Comparison of ENCODE assay signal across 3 cellular contexts in the genomic region with DNA sequence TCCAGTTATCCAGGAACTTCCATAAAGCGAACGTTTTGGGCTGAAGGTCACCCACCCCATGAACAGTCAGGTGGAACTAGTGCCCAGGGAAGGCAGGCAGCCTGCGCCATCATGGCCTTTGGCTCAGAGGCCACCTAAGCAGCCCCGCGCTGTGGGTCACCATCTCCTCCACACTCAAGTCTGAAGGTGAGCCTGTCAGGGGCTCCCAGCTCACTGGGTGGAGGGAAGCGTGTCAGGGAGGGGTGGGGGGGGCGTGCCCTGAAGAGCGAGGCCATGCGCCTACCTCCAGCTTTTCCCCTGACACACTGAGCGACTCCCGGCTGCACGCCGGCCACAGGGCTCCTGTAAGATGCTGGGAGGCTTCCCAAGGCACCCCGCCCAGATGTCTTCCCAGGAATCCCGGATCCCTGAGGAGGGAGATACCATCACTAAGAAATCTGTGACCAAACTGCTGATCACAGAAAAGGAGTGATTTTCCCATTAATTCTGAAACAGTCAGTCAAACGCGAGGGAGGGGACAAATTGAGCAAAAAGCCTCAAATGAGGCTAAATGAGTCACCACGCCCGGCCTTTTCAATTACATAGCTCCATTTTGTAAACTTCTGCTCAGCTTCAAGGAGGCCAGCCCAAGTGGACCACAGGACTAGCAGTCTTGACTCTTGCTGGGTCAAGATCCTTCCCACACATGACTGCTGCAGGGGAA.
TF ChIP-seq lines count a peak whose summit lies in the region.

No MANE protein-coding gene starts in this region.

TF ChIP-seq in SK-N-SH, 30 proteins besides CTCF, POLR2A, EP300 and RAD21:
- no peak for TF ChIP-seq NRF1 (IDR thresholded peaks at IDR 0.05; ENCODE audit: low read depth, low read length)
- TF ChIP-seq POLR2AphosphoS5 (IDR thresholded peaks at IDR 0.05; ENCODE audit: low read depth, low read length), result 0 out of 2 replicates have a peak, but pooled peaks have one; percentile 6
- TF ChIP-seq MAX (IDR thresholded peaks at IDR 0.05; ENCODE audit: low read depth), result no peak
- TF ChIP-seq ZBTB33 (IDR thresholded peaks at IDR 0.05; ENCODE audit: borderline replicate concordance, low read depth), result no peak
- TF ChIP-seq USF2 (IDR thresholded peaks at IDR 0.05; ENCODE audit: borderline replicate concordance, low read depth, low read length), result no peak

TF ChIP-seq in SK-N-SH treated with all-trans-retinoic acid at 6 μM for 48 hours, 23 proteins besides CTCF, POLR2A, EP300 and RAD21:
- TF ChIP-seq RARB (CRISPR knock-in tag; IDR thresholded peaks at IDR 0.05) (no peak), PATZ1 (CRISPR knock-in tag; IDR thresholded peaks at IDR 0.05; ENCODE audit: borderline replicate concordance) (no peak), PPARA (CRISPR knock-in tag; IDR thresholded peaks at IDR 0.05; ENCODE audit: borderline replicate concordance) (no peak), ZFP3 (CRISPR knock-in tag; IDR thresholded peaks at IDR 0.05) (no peak), CREB5 (CRISPR knock-in tag; IDR thresholded peaks at IDR 0.05; ENCODE audit: low read depth) (no peak), GLIS3 (CRISPR knock-in tag; IDR thresholded peaks at IDR 0.05) (no peak), ARNTL (CRISPR knock-in tag; IDR thresholded peaks at IDR 0.05; ENCODE audit: borderline replicate concordance, low read depth) (no peak), ESRRG (CRISPR knock-in tag; IDR thresholded peaks at IDR 0.05) (no peak), ZC3H10 (CRISPR knock-in tag; IDR thresholded peaks at IDR 0.05) (no peak)
TF ChIP-seq in SK-N-SH treated with all-trans-retinoic acid at 6 μM for 48 hours: peak in this region for 0.

TF ChIP-seq in GM12878, 131 proteins besides CTCF, POLR2A, EP300 and RAD21 (continues in another document):
- no peak for TF ChIP-seq ZNF592 (IDR thresholded peaks at IDR 0.05)
- peak; percentile 77 for TF ChIP-seq NFIC (IDR thresholded peaks at IDR 0.05; ENCODE audit: low read depth, low read length)
- TF ChIP-seq ETV6 (conservative IDR thresholded peaks at IDR 0.05 in 1 of 2, IDR thresholded peaks at IDR 0.05 in 1 of 2; ENCODE audit: borderline replicate concordance in 1 of 2, low read depth in 1 of 2), result peak in 1 of 2 experiments; percentile 30; a peak in 1 of 4 replicates
- 0 out of 2 replicates have a peak, but pooled peaks have one; percentile 54 for TF ChIP-seq JUND (IDR thresholded peaks at IDR 0.05; ENCODE audit: low read depth, low read length)
- TF ChIP-seq ATF2 (IDR thresholded peaks at IDR 0.05; ENCODE audit: low read length), result peak; percentile 56
- TF ChIP-seq, protein P1, sequence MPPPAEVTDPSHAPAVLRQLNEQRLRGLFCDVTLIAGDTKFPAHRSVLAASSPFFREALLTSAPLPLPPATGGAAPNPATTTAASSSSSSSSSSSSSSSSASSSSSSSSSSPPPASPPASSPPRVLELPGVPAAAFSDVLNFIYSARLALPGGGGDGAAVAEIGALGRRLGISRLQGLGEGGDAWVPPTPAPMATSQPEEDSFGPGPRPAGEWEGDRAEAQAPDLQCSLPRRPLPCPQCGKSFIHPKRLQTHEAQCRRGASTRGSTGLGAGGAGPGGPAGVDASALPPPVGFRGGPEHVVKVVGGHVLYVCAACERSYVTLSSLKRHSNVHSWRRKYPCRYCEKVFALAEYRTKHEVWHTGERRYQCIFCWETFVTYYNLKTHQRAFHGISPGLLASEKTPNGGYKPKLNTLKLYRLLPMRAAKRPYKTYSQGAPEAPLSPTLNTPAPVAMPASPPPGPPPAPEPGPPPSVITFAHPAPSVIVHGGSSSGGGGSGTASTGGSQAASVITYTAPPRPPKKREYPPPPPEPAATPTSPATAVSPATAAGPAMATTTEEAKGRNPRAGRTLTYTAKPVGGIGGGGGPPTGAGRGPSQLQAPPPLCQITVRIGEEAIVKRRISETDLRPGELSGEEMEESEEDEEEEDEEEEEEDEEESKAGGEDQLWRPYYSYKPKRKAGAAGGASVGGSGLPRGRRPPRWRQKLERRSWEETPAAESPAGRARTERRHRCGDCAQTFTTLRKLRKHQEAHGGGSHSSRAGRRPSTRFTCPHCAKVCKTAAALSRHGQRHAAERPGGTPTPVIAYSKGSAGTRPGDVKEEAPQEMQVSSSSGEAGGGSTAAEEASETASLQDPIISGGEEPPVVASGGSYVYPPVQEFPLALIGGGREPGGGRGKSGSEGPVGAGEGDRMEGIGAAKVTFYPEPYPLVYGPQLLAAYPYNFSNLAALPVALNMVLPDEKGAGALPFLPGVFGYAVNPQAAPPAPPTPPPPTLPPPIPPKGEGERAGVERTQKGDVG (CRISPR knock-in tag; IDR thresholded peaks at IDR 0.05), result no peak
- TF ChIP-seq, protein P2, sequence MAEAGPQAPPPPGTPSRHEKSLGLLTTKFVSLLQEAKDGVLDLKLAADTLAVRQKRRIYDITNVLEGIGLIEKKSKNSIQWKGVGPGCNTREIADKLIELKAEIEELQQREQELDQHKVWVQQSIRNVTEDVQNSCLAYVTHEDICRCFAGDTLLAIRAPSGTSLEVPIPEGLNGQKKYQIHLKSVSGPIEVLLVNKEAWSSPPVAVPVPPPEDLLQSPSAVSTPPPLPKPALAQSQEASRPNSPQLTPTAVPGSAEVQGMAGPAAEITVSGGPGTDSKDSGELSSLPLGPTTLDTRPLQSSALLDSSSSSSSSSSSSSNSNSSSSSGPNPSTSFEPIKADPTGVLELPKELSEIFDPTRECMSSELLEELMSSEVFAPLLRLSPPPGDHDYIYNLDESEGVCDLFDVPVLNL (IDR thresholded peaks at IDR 0.05; ENCODE audit: low read depth, low read length), result no peak
- TF ChIP-seq IKZF1 (conservative IDR thresholded peaks at IDR 0.05), result peak; percentile 74
- TF ChIP-seq MXI1 (IDR thresholded peaks at IDR 0.05; ENCODE audit: low read depth, low read length), result no peak; the same call in 1 of the 2 replicates
- TF ChIP-seq IRF4 (IDR thresholded peaks at IDR 0.05; ENCODE audit: low read depth, low read length), result peak; percentile 77
- peak; percentile 93 for TF ChIP-seq JUNB (IDR thresholded peaks at IDR 0.05)
- TF ChIP-seq NR2F1 (conservative IDR thresholded peaks at IDR 0.05), result 0 out of 2 replicates have a peak, but pooled peaks have one; percentile 30
- TF ChIP-seq, protein P3, sequence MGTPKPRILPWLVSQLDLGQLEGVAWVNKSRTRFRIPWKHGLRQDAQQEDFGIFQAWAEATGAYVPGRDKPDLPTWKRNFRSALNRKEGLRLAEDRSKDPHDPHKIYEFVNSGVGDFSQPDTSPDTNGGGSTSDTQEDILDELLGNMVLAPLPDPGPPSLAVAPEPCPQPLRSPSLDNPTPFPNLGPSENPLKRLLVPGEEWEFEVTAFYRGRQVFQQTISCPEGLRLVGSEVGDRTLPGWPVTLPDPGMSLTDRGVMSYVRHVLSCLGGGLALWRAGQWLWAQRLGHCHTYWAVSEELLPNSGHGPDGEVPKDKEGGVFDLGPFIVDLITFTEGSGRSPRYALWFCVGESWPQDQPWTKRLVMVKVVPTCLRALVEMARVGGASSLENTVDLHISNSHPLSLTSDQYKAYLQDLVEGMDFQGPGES (IDR thresholded peaks at IDR 0.05), result no peak
- peak; percentile 45; the same call in 1 of the 2 replicates for TF ChIP-seq CBFB (IDR thresholded peaks at IDR 0.05; ENCODE audit: low read depth)
- TF ChIP-seq, protein P4, sequence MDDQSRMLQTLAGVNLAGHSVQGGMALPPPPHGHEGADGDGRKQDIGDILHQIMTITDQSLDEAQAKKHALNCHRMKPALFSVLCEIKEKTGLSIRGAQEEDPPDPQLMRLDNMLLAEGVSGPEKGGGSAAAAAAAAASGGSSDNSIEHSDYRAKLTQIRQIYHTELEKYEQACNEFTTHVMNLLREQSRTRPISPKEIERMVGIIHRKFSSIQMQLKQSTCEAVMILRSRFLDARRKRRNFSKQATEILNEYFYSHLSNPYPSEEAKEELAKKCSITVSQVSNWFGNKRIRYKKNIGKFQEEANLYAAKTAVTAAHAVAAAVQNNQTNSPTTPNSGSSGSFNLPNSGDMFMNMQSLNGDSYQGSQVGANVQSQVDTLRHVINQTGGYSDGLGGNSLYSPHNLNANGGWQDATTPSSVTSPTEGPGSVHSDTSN (IDR thresholded peaks at IDR 0.05; ENCODE audit: insufficient replicate concordance, low read depth, low read length), result peak; percentile 56
- TF ChIP-seq RUNX3 (IDR thresholded peaks at IDR 0.05; ENCODE audit: low read length), result peak; percentile 93
- peak; percentile 79 for TF ChIP-seq DPF2 (IDR thresholded peaks at IDR 0.05)
- TF ChIP-seq TBL1XR1 (IDR thresholded peaks at IDR 0.05; ENCODE audit: low read depth, low read length), result no peak
- TF ChIP-seq, protein P5, sequence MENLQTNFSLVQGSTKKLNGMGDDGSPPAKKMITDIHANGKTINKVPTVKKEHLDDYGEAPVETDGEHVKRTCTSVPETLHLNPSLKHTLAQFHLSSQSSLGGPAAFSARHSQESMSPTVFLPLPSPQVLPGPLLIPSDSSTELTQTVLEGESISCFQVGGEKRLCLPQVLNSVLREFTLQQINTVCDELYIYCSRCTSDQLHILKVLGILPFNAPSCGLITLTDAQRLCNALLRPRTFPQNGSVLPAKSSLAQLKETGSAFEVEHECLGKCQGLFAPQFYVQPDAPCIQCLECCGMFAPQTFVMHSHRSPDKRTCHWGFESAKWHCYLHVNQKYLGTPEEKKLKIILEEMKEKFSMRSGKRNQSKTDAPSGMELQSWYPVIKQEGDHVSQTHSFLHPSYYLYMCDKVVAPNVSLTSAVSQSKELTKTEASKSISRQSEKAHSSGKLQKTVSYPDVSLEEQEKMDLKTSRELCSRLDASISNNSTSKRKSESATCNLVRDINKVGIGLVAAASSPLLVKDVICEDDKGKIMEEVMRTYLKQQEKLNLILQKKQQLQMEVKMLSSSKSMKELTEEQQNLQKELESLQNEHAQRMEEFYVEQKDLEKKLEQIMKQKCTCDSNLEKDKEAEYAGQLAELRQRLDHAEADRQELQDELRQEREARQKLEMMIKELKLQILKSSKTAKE (IDR thresholded peaks at IDR 0.05; ENCODE audit: low read depth, poor library complexity, severe bottlenecking), result peak; percentile 32
- no peak for TF ChIP-seq NFYA (IDR thresholded peaks at IDR 0.05; ENCODE audit: borderline replicate concordance, low read depth, low read length)
- no peak for TF ChIP-seq SMAD1 (IDR thresholded peaks at IDR 0.05; ENCODE audit: low read depth, partially characterized antibody)
- TF ChIP-seq, protein P6, sequence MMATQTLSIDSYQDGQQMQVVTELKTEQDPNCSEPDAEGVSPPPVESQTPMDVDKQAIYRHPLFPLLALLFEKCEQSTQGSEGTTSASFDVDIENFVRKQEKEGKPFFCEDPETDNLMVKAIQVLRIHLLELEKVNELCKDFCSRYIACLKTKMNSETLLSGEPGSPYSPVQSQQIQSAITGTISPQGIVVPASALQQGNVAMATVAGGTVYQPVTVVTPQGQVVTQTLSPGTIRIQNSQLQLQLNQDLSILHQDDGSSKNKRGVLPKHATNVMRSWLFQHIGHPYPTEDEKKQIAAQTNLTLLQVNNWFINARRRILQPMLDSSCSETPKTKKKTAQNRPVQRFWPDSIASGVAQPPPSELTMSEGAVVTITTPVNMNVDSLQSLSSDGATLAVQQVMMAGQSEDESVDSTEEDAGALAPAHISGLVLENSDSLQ (IDR thresholded peaks at IDR 0.05), result peak; percentile 91
- TF ChIP-seq MTA2 (IDR thresholded peaks at IDR 0.05; ENCODE audit: low read depth), result peak; percentile 74
